1 cellular context compared by ENCODE assay signal in genomic region chr3:153055217-153055616, GRCh38.
A peak's percentile ranks its signal among the peaks of the same experiment; 100 is the strongest.
TF ChIP-seq lines count a peak whose summit lies in the region.

No MANE protein-coding gene starts in this region.

TF ChIP-seq in IMR-90, 13 proteins besides CTCF, POLR2A, EP300 and RAD21:
- TF ChIP-seq NFE2L2 (IDR thresholded peaks at IDR 0.05; ENCODE audit: low read depth, low read length) (no peak), MAFK (IDR thresholded peaks at IDR 0.05; ENCODE audit: low read depth, low read length) (peak; percentile 75), SMC3 (IDR thresholded peaks at IDR 0.05; ENCODE audit: low read depth, low read length) (no peak), BHLHE40 (IDR thresholded peaks at IDR 0.05; ENCODE audit: low read depth, low read length) (no peak)
